Comparison of ENCODE assay signal across 9 cellular contexts in genomic region chr4:169080970-169081369, GRCh38.
DNase-seq lines count a peak whose midpoint lies in the region; ATAC-seq and TF ChIP-seq lines count a peak whose summit lies in the region.
"Had no signal": no experiment of that assay in that cellular context is flagged by ENCODE, and none has a peak within 500 bp of the region (broad histone marks: within the 10 kb centered on the region; RNA-seq: fewer than 3 reads in every experiment).

No MANE protein-coding gene starts in this region.

- WGBS in gastroesophageal sphincter (ENCODE audit: low coverage in 1 of 2), 2 donors: 0 to 10% methylated on average over 2 of the region's 2 CpGs

- TF ChIP-seq CTCF in gastroesophageal sphincter (IDR thresholded peaks at IDR 0.05): no peak
- TF ChIP-seq CTCF in GM10248 (IDR thresholded peaks at IDR 0.05; ENCODE audit: control extremely low read depth, extremely low read depth, low read depth, missing control alignments): no peak

- CTCF ChIA-PET in GM10248 (lab: Yijun Ruan, JAX): interaction anchor here (1.0 to 1.7 kb wide), 2 partner anchors 16 to 189 kb away, joined by 3 to 4 read pairs; no protein-coding TSS in a partner anchor

- peaks cover 10% of the 10 kb centered on the region for H3K4me1 Mint-ChIP-seq in stimulated activated effector memory CD8-positive, alpha-beta T cell treated with anti-CD3 and anti-CD28 coated beads, Interleukin-12 subunit alpha, Interleukin-12 subunit beta, amount 100 ng/mL, for 72 hours

- H3K9ac ChIP-seq in skeletal muscle tissue (ENCODE audit: low read depth in 1 of 3, low read length in 3 of 3): no peak overlapping the region

- H3K9me3 Mint-ChIP-seq in stimulated activated effector memory CD8-positive, alpha-beta T cell treated with anti-CD3 and anti-CD28 coated beads, Interleukin-12 subunit alpha, Interleukin-12 subunit beta, amount 100 ng/mL, for 72 hours: no peaks in the 10 kb centered on the region

- ATAC-seq in GM19328 (IDR thresholded peaks at IDR 0.05; ENCODE audit: unreplicated experiment) (peak; percentile 6), gastroesophageal sphincter (no peak), GM19324 (IDR thresholded peaks at IDR 0.05; ENCODE audit: low FRiP score, unreplicated experiment) (no peak)
- ATAC-seq in stimulated activated effector memory CD8-positive, alpha-beta T cell treated with anti-CD3 and anti-CD28 coated beads, Interleukin-12 subunit alpha, Interleukin-12 subunit beta, amount 100 ng/mL, for 72 hours: no peak

- H3K36me3 ChIP-seq in gastroesophageal sphincter (no peaks in the 10 kb centered on the region), skeletal muscle tissue (ENCODE audit: control insufficient read depth in 3 of 3, insufficient read depth in 3 of 3, low read length in 3 of 3) (no peaks in the 10 kb centered on the region)

- peak; percentile 16 for DNase-seq in NCI-H446 treated with DMSO at 0.1 percent for 48 hours (lab: John Stamatoyannopoulos, UW)
- no peak for DNase-seq in GM10248 (ENCODE audit: extremely low spot score)
- DNase-seq in stimulated activated effector memory CD8-positive, alpha-beta T cell treated with anti-CD3 and anti-CD28 coated beads, Interleukin-12 subunit alpha, Interleukin-12 subunit beta, amount 100 ng/mL, for 72 hours (ENCODE audit: low spot score in 2 of 2): no peak
- no peak for DNase-seq in HPDE6-E6E7 (ENCODE audit: extremely low spot score)
- DNase-seq: effector CD4-positive, alpha-beta T cell had no signal

- no peak overlapping the region for H3K4me3 Mint-ChIP-seq in stimulated activated effector memory CD8-positive, alpha-beta T cell treated with anti-CD3 and anti-CD28 coated beads, Interleukin-12 subunit alpha, Interleukin-12 subunit beta, amount 100 ng/mL, for 72 hours

- POLR2A ChIA-PET in GM10248 (lab: Yijun Ruan, JAX): interaction anchor here (0.7 kb wide), 1 partner anchor 17 kb away, joined by 7 read pairs; no protein-coding TSS in a partner anchor

- H3K4me3 ChIP-seq in gastroesophageal sphincter: no peak overlapping the region
- no peak overlapping the region for H3K4me3 ChIP-seq in skeletal muscle tissue (ENCODE audit: low read length in 3 of 3)

- peak overlapping the region in 3 of 4 donors; percentile 66 to 80 (median 71) for H3K27ac ChIP-seq in gastroesophageal sphincter
- peak overlapping the region; percentile 83 for H3K27ac ChIP-seq in skeletal muscle tissue (ENCODE audit: low read depth, low read length)

- H3K27ac Mint-ChIP-seq in stimulated activated effector memory CD8-positive, alpha-beta T cell treated with anti-CD3 and anti-CD28 coated beads, Interleukin-12 subunit alpha, Interleukin-12 subunit beta, amount 100 ng/mL, for 72 hours: no peak overlapping the region

- no peak for TF ChIP-seq EP300 in gastroesophageal sphincter (IDR thresholded peaks at IDR 0.05)

- no peak for TF ChIP-seq POLR2A in gastroesophageal sphincter (IDR thresholded peaks at IDR 0.05)

- H3K27me3 ChIP-seq in gastroesophageal sphincter (no peaks in the 10 kb centered on the region), skeletal muscle tissue (ENCODE audit: control insufficient read depth in 3 of 3, insufficient read depth in 3 of 3, low read length in 3 of 3) (no peaks in the 10 kb centered on the region)

- H3K4me1 ChIP-seq in gastroesophageal sphincter (peaks cover 0 to 25% (median 5%) of the 10 kb centered on the region in 3 donors), skeletal muscle tissue (ENCODE audit: control insufficient read depth in 3 of 3, insufficient read depth in 3 of 3, low read length in 3 of 3) (peaks cover 10 to 20% (median 15%) of the 10 kb centered on the region in 3 donors)

- no peaks in the 10 kb centered on the region for H3K9me3 ChIP-seq in gastroesophageal sphincter
- H3K9me3 ChIP-seq in skeletal muscle tissue (ENCODE audit: control insufficient read depth in 3 of 3, low read length in 3 of 3): no peaks in the 10 kb centered on the region

- H3K36me3 Mint-ChIP-seq in stimulated activated effector memory CD8-positive, alpha-beta T cell treated with anti-CD3 and anti-CD28 coated beads, Interleukin-12 subunit alpha, Interleukin-12 subunit beta, amount 100 ng/mL, for 72 hours: no peaks in the 10 kb centered on the region
